1 cellular context compared by ENCODE assay signal in the genomic region with DNA sequence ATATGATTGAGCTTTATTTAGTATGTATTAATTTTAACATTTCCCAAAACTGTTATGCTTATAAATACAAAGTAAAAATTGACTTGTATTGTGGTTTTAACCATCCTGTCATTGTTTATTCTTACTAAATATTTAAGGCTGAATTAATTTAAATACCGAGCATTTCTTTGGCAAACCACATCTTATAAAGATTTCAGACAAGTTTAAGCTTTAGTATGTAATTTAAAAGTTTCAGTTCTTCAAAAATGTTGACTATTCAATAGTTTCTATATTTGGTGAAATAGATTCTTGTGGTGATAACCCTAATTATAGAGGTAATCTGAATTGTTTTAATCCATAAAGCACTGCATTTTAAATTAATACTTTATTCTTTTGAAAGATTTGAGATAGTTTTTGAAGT.
TF ChIP-seq lines count a peak whose summit lies in the region.

No MANE protein-coding gene starts in this region.

TF ChIP-seq in IMR-90, 13 proteins besides CTCF, POLR2A, EP300 and RAD21 (continued from another document):
- TF ChIP-seq, protein P1, sequence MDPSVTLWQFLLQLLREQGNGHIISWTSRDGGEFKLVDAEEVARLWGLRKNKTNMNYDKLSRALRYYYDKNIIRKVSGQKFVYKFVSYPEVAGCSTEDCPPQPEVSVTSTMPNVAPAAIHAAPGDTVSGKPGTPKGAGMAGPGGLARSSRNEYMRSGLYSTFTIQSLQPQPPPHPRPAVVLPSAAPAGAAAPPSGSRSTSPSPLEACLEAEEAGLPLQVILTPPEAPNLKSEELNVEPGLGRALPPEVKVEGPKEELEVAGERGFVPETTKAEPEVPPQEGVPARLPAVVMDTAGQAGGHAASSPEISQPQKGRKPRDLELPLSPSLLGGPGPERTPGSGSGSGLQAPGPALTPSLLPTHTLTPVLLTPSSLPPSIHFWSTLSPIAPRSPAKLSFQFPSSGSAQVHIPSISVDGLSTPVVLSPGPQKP (IDR thresholded peaks at IDR 0.05; ENCODE audit: borderline replicate concordance, low read depth, low read length) = no peak
- TF ChIP-seq, protein P2, sequence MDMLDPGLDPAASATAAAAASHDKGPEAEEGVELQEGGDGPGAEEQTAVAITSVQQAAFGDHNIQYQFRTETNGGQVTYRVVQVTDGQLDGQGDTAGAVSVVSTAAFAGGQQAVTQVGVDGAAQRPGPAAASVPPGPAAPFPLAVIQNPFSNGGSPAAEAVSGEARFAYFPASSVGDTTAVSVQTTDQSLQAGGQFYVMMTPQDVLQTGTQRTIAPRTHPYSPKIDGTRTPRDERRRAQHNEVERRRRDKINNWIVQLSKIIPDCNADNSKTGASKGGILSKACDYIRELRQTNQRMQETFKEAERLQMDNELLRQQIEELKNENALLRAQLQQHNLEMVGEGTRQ (IDR thresholded peaks at IDR 0.05; ENCODE audit: low read depth, low read length) = no peak
